Comparison of ENCODE assay signal across 10 cellular contexts in genomic region chr13:48853381-48854102, GRCh38.
DNase-seq lines count a peak whose midpoint lies in the region; TF ChIP-seq lines count a peak whose summit lies in the region.
"Had no signal": no experiment of that assay in that cellular context is flagged by ENCODE, and none has a peak within 500 bp of the region (broad histone marks: within the 10 kb centered on the region; RNA-seq: fewer than 3 reads in every experiment).

No MANE protein-coding gene starts in this region.

- H3K27ac ChIP-seq in brain microvascular endothelial cell: peak overlapping the region; percentile 87
- H3K27ac ChIP-seq in osteoblast (ENCODE audit: low read depth, low read length): peak overlapping the region; percentile 14
- no peak overlapping the region for H3K27ac ChIP-seq in breast epithelium

- peaks cover 0 to 4% (median 3%) of the 10 kb centered on the region in 3 donors for H3K27me3 Mint-ChIP-seq in CD14-positive monocyte (ENCODE audit: low read depth in 3 of 3)

- H3K4me3 ChIP-seq in brain microvascular endothelial cell (ENCODE audit: low read depth, low read length) (no peak overlapping the region), osteoblast (ENCODE audit: insufficient read depth, low read length) (peak overlapping the region; percentile 36), breast epithelium (no peak overlapping the region)

- H3K79me2 ChIP-seq in osteoblast (ENCODE audit: insufficient read depth, low read length): no peaks in the 10 kb centered on the region

- intact Hi-C loops in CD14-positive monocyte (cut with micrococcal nuclease) (no loop called here), breast epithelium (cut with DNase I; ENCODE audit: low total_unique reads) (no loop called here)

- DNase-seq in Daoy (ENCODE audit: low read depth) (peak; percentile 75), LoVo (ENCODE audit: low spot score) (peak; percentile 27), brain microvascular endothelial cell (peak; percentile 85), osteoblast (ENCODE audit: insufficient read length, low spot score, missing footprints) (peak; percentile 49), CD14-positive monocyte (ENCODE audit: low spot score) (no peak), breast epithelium (ENCODE audit: low spot score in 2 of 2) (no peak), occipital lobe (lab: John Stamatoyannopoulos, UW) (no peak)
- DNase-seq in effector CD4-positive, alpha-beta T cell: no peak
- DNase-seq: hippocampal formation, NCI-H1105 had no signal

- H2AFZ ChIP-seq in osteoblast (ENCODE audit: low read length): no peak overlapping the region

- peaks cover 0 to 8% (median 0%) of the 10 kb centered on the region in 7 donors for H3K9me3 Mint-ChIP-seq in CD14-positive monocyte

- TF ChIP-seq POLR2A in breast epithelium (IDR thresholded peaks at IDR 0.05): no peak

- H3K4me3 Mint-ChIP-seq in CD14-positive monocyte: peak overlapping the region in 1 of 2 donors; percentile 76

- H3K36me3 ChIP-seq in brain microvascular endothelial cell (replicated peaks) (no peaks in the 10 kb centered on the region), osteoblast (ENCODE audit: insufficient read depth, low read length) (no peaks in the 10 kb centered on the region), breast epithelium (no peaks in the 10 kb centered on the region)

- peaks cover 26% of the 10 kb centered on the region for H3K4me1 Mint-ChIP-seq in CD14-positive monocyte

- no peaks in the 10 kb centered on the region for H3K27me3 ChIP-seq in brain microvascular endothelial cell (replicated peaks)
- H3K27me3 ChIP-seq in osteoblast (ENCODE audit: insufficient read depth, low read length): peaks cover 2% of the 10 kb centered on the region
- no peaks in the 10 kb centered on the region for H3K27me3 ChIP-seq in breast epithelium

- TF ChIP-seq CTCF in brain microvascular endothelial cell (IDR thresholded peaks at IDR 0.05; ENCODE audit: low read depth, low read length, missing control alignments) (no peak), osteoblast (IDR thresholded peaks at IDR 0.05; ENCODE audit: extremely low read depth, low read depth, low read length) (no peak), CD14-positive monocyte (IDR thresholded peaks at IDR 0.05) (no peak), breast epithelium (IDR thresholded peaks at IDR 0.05) (no peak)

- no peaks in the 10 kb centered on the region for H3K9me3 ChIP-seq in osteoblast (ENCODE audit: low read depth, low read length)
- no peaks in the 10 kb centered on the region for H3K9me3 ChIP-seq in breast epithelium

- peak overlapping the region; percentile 76 for H3K4me2 ChIP-seq in osteoblast (ENCODE audit: insufficient read depth, low read length)

- H3K27ac Mint-ChIP-seq in CD14-positive monocyte: peak overlapping the region in 1 of 7 donors; percentile 2

- peaks cover 16% of the 10 kb centered on the region for H3K4me1 ChIP-seq in osteoblast (ENCODE audit: insufficient read depth, low read length)
- H3K4me1 ChIP-seq in breast epithelium: no peaks in the 10 kb centered on the region

- in situ Hi-C loops in brain microvascular endothelial cell (cut with HindIII; ENCODE audit: low pct_ligation_motif_present, low sequenced_read_pairs): no loop called here

- no peaks in the 10 kb centered on the region for H4K20me1 ChIP-seq in osteoblast (ENCODE audit: insufficient read depth, low read length)

- peaks cover 0 to 2% of the 10 kb centered on the region in 2 donors for H3K36me3 Mint-ChIP-seq in CD14-positive monocyte

Comparison
In these comparisons a context has a peak if more than half of its experiments do, and no peak if none do; other contexts are left out.
1. DNase-seq: peak in Daoy (single experiment), LoVo (single experiment), brain microvascular endothelial cell (single experiment) and osteoblast (single experiment); none in CD14-positive monocyte (single experiment), breast epithelium (0 of 2), occipital lobe (single experiment) and effector CD4-positive, alpha-beta T cell (single experiment).
2. H3K27ac ChIP-seq: peak in brain microvascular endothelial cell (single experiment) and osteoblast (single experiment); none in breast epithelium (0 of 2).